ENCODE assay signal across 24 cellular contexts in genomic region chr7:138477081-138477578, GRCh38. TPM values are rescaled to one million over a fixed set of nuclear protein-coding genes. Genes with fewer than 3 reads are reported as not detected.
DNase-seq lines count a peak whose midpoint lies in the region; ATAC-seq, FAIRE-seq and TF ChIP-seq lines count a peak whose summit lies in the region.
"Had no signal": no experiment of that assay in that cellular context is flagged by ENCODE, and none has a peak within 500 bp of the region (broad histone marks: within the 10 kb centered on the region; RNA-seq: fewer than 3 reads in every experiment).

No MANE protein-coding gene starts in this region.

- TF ChIP-seq RAD21 in liver (IDR thresholded peaks at IDR 0.05): peak in 1 of 2 donors; percentile 13

- peak overlapping the region; percentile 21 for H3K4me2 ChIP-seq in PC-3 (ENCODE audit: low read length)
- H3K4me2 ChIP-seq: BLaER1 treated with 17β-estradiol and CSF1 and Interleukin-3, amounts not matched to agents 10 nM and 100 nM had no signal

- H3K9me3 ChIP-seq in PC-3 (ENCODE audit: low read length) (no peaks in the 10 kb centered on the region), liver (ENCODE audit: control insufficient read depth in 4 of 4, low read length in 3 of 4) (no peaks in the 10 kb centered on the region)
- H3K9me3 ChIP-seq: upper lobe of left lung had no signal

- H2AFZ ChIP-seq in PC-3 (ENCODE audit: low read length): no peak overlapping the region

- 28% methylated on average over 4 of the region's 4 CpGs for WGBS in liver

- H3K4me3 Mint-ChIP-seq in MCF 10A (ENCODE audit: unreplicated experiment) (no peak overlapping the region), Calu3 (ENCODE audit: low read depth, unreplicated experiment) (no peak overlapping the region)
- H3K4me3 Mint-ChIP-seq in stimulated activated naive CD8-positive, alpha-beta T cell treated with anti-CD3 and anti-CD28 coated beads, Interleukin-15, amount 100 ng/mL, for 72 hours: no peak overlapping the region
- H3K4me3 Mint-ChIP-seq: activated T-helper 1 cell treated with anti-CD3 and anti-CD28 coated beads, Interleukin-12 subunit alpha, Interleukin-12 subunit beta, Interleukin-2, Interleukin-4 antibody, amounts not matched to agents 30 ng/mL and 10 ng/mL and 1 ng/mL, durations not matched to agents 14 hours and 24 hours and 36 hours; stimulated activated naive CD8-positive, alpha-beta T cell treated with anti-CD3 and anti-CD28 coated beads, Interleukin-15, Interleukin-2, amounts not matched to agents 100 ng/mL and 50 ng/mL, for 24 hours; T-cell had no signal

- H3K4me1 ChIP-seq in PC-3 (ENCODE audit: insufficient read depth, low read length) (peaks cover 13% of the 10 kb centered on the region), liver (ENCODE audit: control insufficient read depth in 4 of 4, insufficient read depth in 4 of 4, low read length in 3 of 4) (peaks cover 8 to 49% (median 28%) of the 10 kb centered on the region in 4 donors)
- H3K4me1 ChIP-seq: foreskin keratinocyte had no signal

- H3K27ac Mint-ChIP-seq in MCF 10A (ENCODE audit: low read depth, unreplicated experiment) (no peak overlapping the region), Calu3 (ENCODE audit: unreplicated experiment) (no peak overlapping the region)
- no peak overlapping the region for H3K27ac Mint-ChIP-seq in stimulated activated naive CD8-positive, alpha-beta T cell treated with anti-CD3 and anti-CD28 coated beads, Interleukin-15, amount 100 ng/mL, for 72 hours
- H3K27ac Mint-ChIP-seq: activated naive CD4-positive, alpha-beta T cell treated with anti-CD3 and anti-CD28 coated beads, Interleukin-2, amount 50 U/mL, for 72 hours; activated T-helper 1 cell treated with anti-CD3 and anti-CD28 coated beads, Interleukin-12 subunit alpha, Interleukin-12 subunit beta, Interleukin-2, Interleukin-4 antibody, amounts not matched to agents 30 ng/mL and 10 ng/mL and 1 ng/mL, durations not matched to agents 14 hours and 24 hours and 36 hours; stimulated activated naive CD8-positive, alpha-beta T cell treated with anti-CD3 and anti-CD28 coated beads, Interleukin-15, Interleukin-2, amounts not matched to agents 100 ng/mL and 50 ng/mL, for 24 hours; T-cell had no signal

- no peaks in the 10 kb centered on the region for H3K9me2 ChIP-seq in PC-3 (replicated peaks; ENCODE audit: low read length)

- intact Hi-C loops in MCF 10A (cut with micrococcal nuclease): no loop called here
- intact Hi-C loops in PC-3 (cut with micrococcal nuclease): loop anchor here (10.0 kb wide), 1 partner anchor 98 kb away; no protein-coding TSS in a partner anchor
- intact Hi-C loops in Calu3 (cut with micrococcal nuclease; ENCODE audit: unreplicated experiment): no loop called here

- POLR2A ChIA-PET in MCF 10A (lab: Yijun Ruan, JAX) (interaction anchor here (1.2 kb wide), 1 partner anchor 16 kb away, joined by 4 read pairs; no protein-coding TSS in a partner anchor), PC-3 (lab: Charles Lee; ENCODE audit: unreplicated experiment) (no interaction called here)

- H3K36me3 ChIP-seq in PC-3 (ENCODE audit: low read depth, low read length) (no peaks in the 10 kb centered on the region), liver (ENCODE audit: control insufficient read depth in 4 of 4, insufficient read depth in 3 of 4, low read depth in 1 of 4, low read length in 3 of 4) (no peaks in the 10 kb centered on the region)
- H3K36me3 ChIP-seq: upper lobe of left lung had no signal

- BruUV-seq in MCF 10A (replicated peaks; lab: Mats Ljungman, UMichigan) (no TSS peak), PC-3 (replicated peaks; lab: Mats Ljungman, UMichigan) (no TSS peak), Calu3 (replicated peaks; lab: Mats Ljungman, UMichigan) (no TSS peak)

- TF ChIP-seq CTCF in MCF 10A (IDR thresholded peaks at IDR 0.05; ENCODE audit: unreplicated experiment): no peak
- no peak for TF ChIP-seq CTCF in PC-3 (conservative IDR thresholded peaks at IDR 0.05; ENCODE audit: low read depth, low read length)
- no peak for TF ChIP-seq CTCF in liver (IDR thresholded peaks at IDR 0.05; ENCODE audit: low read depth, low read length, missing input control)
- no peak for TF ChIP-seq CTCF in Calu3 (IDR thresholded peaks at IDR 0.05; ENCODE audit: unreplicated experiment)

- H3K27me3 Mint-ChIP-seq in MCF 10A (ENCODE audit: insufficient read depth, unreplicated experiment) (no peaks in the 10 kb centered on the region), Calu3 (ENCODE audit: unreplicated experiment) (no peaks in the 10 kb centered on the region)
- H3K27me3 Mint-ChIP-seq in stimulated activated naive CD8-positive, alpha-beta T cell treated with anti-CD3 and anti-CD28 coated beads, Interleukin-15, amount 100 ng/mL, for 72 hours: no peaks in the 10 kb centered on the region
- H3K27me3 Mint-ChIP-seq: stimulated activated naive CD8-positive, alpha-beta T cell treated with anti-CD3 and anti-CD28 coated beads, Interleukin-15, Interleukin-2, amounts not matched to agents 100 ng/mL and 50 ng/mL, for 24 hours; T-cell had no signal

- H3K9me3 Mint-ChIP-seq in MCF 10A (ENCODE audit: unreplicated experiment) (no peaks in the 10 kb centered on the region), Calu3 (ENCODE audit: low read depth, unreplicated experiment) (no peaks in the 10 kb centered on the region)
- no peaks in the 10 kb centered on the region for H3K9me3 Mint-ChIP-seq in stimulated activated naive CD8-positive, alpha-beta T cell treated with anti-CD3 and anti-CD28 coated beads, Interleukin-15, amount 100 ng/mL, for 72 hours
- H3K9me3 Mint-ChIP-seq: activated naive CD4-positive, alpha-beta T cell treated with anti-CD3 and anti-CD28 coated beads, Interleukin-2, amount 50 U/mL, for 72 hours; activated T-helper 1 cell treated with anti-CD3 and anti-CD28 coated beads, Interleukin-12 subunit alpha, Interleukin-12 subunit beta, Interleukin-2, Interleukin-4 antibody, amounts not matched to agents 30 ng/mL and 10 ng/mL and 1 ng/mL, durations not matched to agents 14 hours and 24 hours and 36 hours; stimulated activated naive CD8-positive, alpha-beta T cell treated with anti-CD3 and anti-CD28 coated beads, Interleukin-15, Interleukin-2, amounts not matched to agents 100 ng/mL and 50 ng/mL, for 24 hours; T-cell had no signal

- H3F3A ChIP-seq in PC-3 (ENCODE audit: low read length, unreplicated experiment): no peaks in the 10 kb centered on the region

- CTCF ChIA-PET in MCF 10A (lab: Yijun Ruan, JAX) (interaction anchor here (0.6 kb wide), 1 partner anchor 15 kb away, joined by 3 read pairs; no protein-coding TSS in a partner anchor), PC-3 (lab: Charles Lee) (no interaction called here), Calu3 (lab: Charles Lee) (interaction anchor here (0.8 kb wide), 1 partner anchor 47 kb away, joined by 3 read pairs; no protein-coding TSS in a partner anchor)

- in situ Hi-C loops in T47D (cut with HindIII; ENCODE audit: low pct_unique_long_range_greater_than_20kb, low sequenced_read_pairs): no loop called here

- peak; percentile 89 for ATAC-seq in PC-3
- ATAC-seq in stimulated activated naive CD8-positive, alpha-beta T cell treated with anti-CD3 and anti-CD28 coated beads, Interleukin-15, amount 100 ng/mL, for 72 hours: no peak
- ATAC-seq in stimulated activated naive CD8-positive, alpha-beta T cell treated with anti-CD3 and anti-CD28 coated beads, Interleukin-15, Interleukin-2, amounts not matched to agents 100 U/mL and 50 U/mL, for 24 hours: no peak
- ATAC-seq: activated naive CD4-positive, alpha-beta T cell treated with anti-CD3 and anti-CD28 coated beads, Interleukin-2, amount 50 U/mL, for 72 hours; foreskin keratinocyte; T-cell had no signal

- no peaks in the 10 kb centered on the region; the same call in 1 of the 2 replicates for H4K20me1 ChIP-seq in PC-3 (ENCODE audit: low read length)

- H3K4me1 Mint-ChIP-seq in MCF 10A (ENCODE audit: insufficient read depth, unreplicated experiment) (peaks cover 12% of the 10 kb centered on the region), Calu3 (ENCODE audit: low read depth, unreplicated experiment) (peaks cover 30% of the 10 kb centered on the region)
- H3K4me1 Mint-ChIP-seq in stimulated activated naive CD8-positive, alpha-beta T cell treated with anti-CD3 and anti-CD28 coated beads, Interleukin-15, amount 100 ng/mL, for 72 hours: peaks cover 66% of the 10 kb centered on the region

- FAIRE-seq in urothelium cell line (lab: Jason Lieb, UNC): no peak

- DNase-seq in T47D (ENCODE audit: low read depth in 1 of 2, low spot score in 1 of 2) (peak; percentile 5 to 19), MCF 10A (ENCODE audit: unreplicated experiment) (no peak), PC-3 (peak; percentile 10), Calu3 (no peak), urothelium cell line (ENCODE audit: low spot score) (no peak)
- no peak for DNase-seq in stimulated activated naive CD8-positive, alpha-beta T cell treated with anti-CD3 and anti-CD28 coated beads, Interleukin-15, amount 100 ng/mL, for 72 hours
- no peak for DNase-seq in stimulated activated naive CD8-positive, alpha-beta T cell treated with anti-CD3 and anti-CD28 coated beads, Interleukin-15, Interleukin-2, amounts not matched to agents 100 U/mL and 50 U/mL, for 24 hours
- DNase-seq: ACHN; activated CD4-positive, alpha-beta T cell treated with anti-CD3 and anti-CD28 coated beads for 48 hours; aorta; central memory CD4-positive, alpha-beta T cell; foreskin keratinocyte; H7; hypothalamus; IMR-90; stimulated activated CD4-positive, alpha-beta T cell treated with anti-CD3 and anti-CD28 coated beads, Interleukin-4, amount 100 ng/mL, for 4 hours; T-cell; upper lobe of left lung had no signal

- H3K27me3 ChIP-seq in PC-3 (ENCODE audit: low read length): no peaks in the 10 kb centered on the region
- H3K27me3 ChIP-seq in liver (ENCODE audit: control insufficient read depth in 4 of 4, insufficient read depth in 4 of 4, low read length in 3 of 4): no peaks in the 10 kb centered on the region
- H3K27me3 ChIP-seq: BLaER1 treated with 17β-estradiol and CSF1 and Interleukin-3, amounts not matched to agents 10 nM and 100 nM; foreskin keratinocyte; upper lobe of left lung had no signal

- H3K79me2 ChIP-seq in PC-3 (ENCODE audit: low read length): peaks cover 83% of the 10 kb centered on the region

- H3K4me3 ChIP-seq in PC-3 (ENCODE audit: low read length): no peak overlapping the region
- H3K4me3 ChIP-seq in liver (ENCODE audit: low read depth in 1 of 3, low read length in 3 of 3): no peak overlapping the region
- H3K4me3 ChIP-seq: BLaER1 treated with 17β-estradiol and CSF1 and Interleukin-3, amounts not matched to agents 10 nM and 100 nM; upper lobe of left lung had no signal

- H3K9ac ChIP-seq in PC-3 (ENCODE audit: low read length): no peak overlapping the region
- H3K9ac ChIP-seq in liver (ENCODE audit: low read depth in 1 of 2, low read length in 2 of 2): no peak overlapping the region
- H3K9ac ChIP-seq: BLaER1 treated with 17β-estradiol and CSF1 and Interleukin-3, amounts not matched to agents 10 nM and 100 nM had no signal

- peaks cover 5% of the 10 kb centered on the region for H3K36me3 Mint-ChIP-seq in MCF 10A (ENCODE audit: insufficient read depth, unreplicated experiment)
- H3K36me3 Mint-ChIP-seq in Calu3 (ENCODE audit: insufficient read depth, unreplicated experiment): no peaks in the 10 kb centered on the region

- H3K27ac ChIP-seq in PC-3 (ENCODE audit: low read length) (0 out of 2 replicates have a peak overlapping the region, but pooled peaks have one; percentile 8), liver (ENCODE audit: low read depth in 1 of 2, low read length in 2 of 2) (peak overlapping the region in 1 of 2 donors; percentile 37)
- H3K27ac ChIP-seq: BLaER1 treated with 17β-estradiol and CSF1 and Interleukin-3, amounts not matched to agents 10 nM and 100 nM; foreskin keratinocyte; HL-60 had no signal

RNA-seq across cellular contexts. Expression of gene TRIM24, which starts 17.1 kb away (rescaled TPM):
- total RNA-seq in MCF 10A (2022) (10.2 and 11.9 TPM in 2 replicates), PC-3 (2014; rRNA removed) (12.2 and 12.9 TPM in 2 replicates), liver (10 to 100 TPM; 14.9 to 19.7 TPM), Calu3 (2022) (28.5 and 29.8 TPM in 2 replicates)
- polyA plus RNA-seq in liver: 1 to 10 TPM; 7.5 to 7.6 TPM

Comparison
In these comparisons a context has a peak if more than half of its experiments do, and no peak if none do; other contexts are left out.
1. DNase-seq: peak in T47D (2 of 2) and PC-3 (single experiment); none in MCF 10A (single experiment), stimulated activated naive CD8-positive, alpha-beta T cell treated with anti-CD3 and anti-CD28 coated beads, Interleukin-15, amount 100 ng/mL, for 72 hours (0 of 2), Calu3 (single experiment), stimulated activated naive CD8-positive, alpha-beta T cell treated with anti-CD3 and anti-CD28 coated beads, Interleukin-15, Interleukin-2, amounts not matched to agents 100 U/mL and 50 U/mL, for 24 hours (single experiment) and urothelium cell line (single experiment).